ENCODE assay signal across 35 cellular contexts in the genomic region with DNA sequence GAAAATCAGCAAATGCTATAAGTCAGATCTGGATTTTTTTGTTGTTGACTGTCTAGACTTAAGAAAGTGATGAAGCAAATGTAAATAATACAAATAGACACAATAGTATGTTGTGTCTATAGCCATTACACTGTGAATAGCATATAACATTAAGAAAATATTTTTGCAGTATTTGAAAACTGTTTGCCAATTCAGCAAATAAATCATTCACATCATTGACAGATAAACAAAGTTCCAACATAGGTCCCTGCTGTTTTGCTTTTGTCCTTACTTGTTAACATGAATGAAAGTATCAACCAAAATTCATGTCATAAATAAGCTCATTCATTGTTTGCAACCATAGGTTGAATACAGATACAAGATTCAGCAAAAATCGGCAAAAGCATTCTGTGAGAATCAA.
"Had no signal": no experiment of that assay in that cellular context is flagged by ENCODE, and none has a peak within 500 bp of the region (broad histone marks: within the 10 kb centered on the region; RNA-seq: fewer than 3 reads in every experiment).

No MANE protein-coding gene starts in this region.

- H3K9me3 ChIP-seq: MG63 had no signal

- H3K27me3 ChIP-seq: MG63 had no signal

- H3K4me3 ChIP-seq: MG63 had no signal

- H3K36me3 ChIP-seq: MG63 had no signal

- DNase-seq: Kasumi-1, MG63, MM.1S, MV-4-11, NCI-H1048, NCI-H1092, NCI-H1092 treated with DMSO at 0.1 percent for 48 hours, NCI-H1105, NCI-H1105 treated with DMSO at 0.1 percent for 48 hours, NCI-H1417, NCI-H1417 treated with DMSO at 0.1 percent for 48 hours, NCI-H1436, NCI-H1436 treated with DMSO at 0.1 percent for 48 hours, NCI-H146, NCI-H1694, NCI-H1694 treated with DMSO at 0.1 percent for 48 hours, NCI-H187, NCI-H187 treated with DMSO at 0.1 percent for 48 hours, NCI-H1930, NCI-H2029, NCI-H2029 treated with DMSO at 0.1 percent for 48 hours, NCI-H2081, NCI-H2081 treated with DMSO at 0.1 percent for 48 hours, NCI-H2107, NCI-H2171, NCI-H2171 treated with DMSO at 0.1 percent for 48 hours, NCI-H2227 treated with DMSO at 0.1 percent for 48 hours, NCI-H226, NCI-H345, NCI-H446, NCI-H446 treated with DMSO at 0.1 percent for 48 hours, NCI-H510A, NCI-H510A treated with DMSO at 0.1 percent for 48 hours, NCI-H524, NCI-H524 treated with DMSO at 0.1 percent for 48 hours had no signal
